Comparison of ENCODE assay signal across 1 cellular context in genomic region chr14:24481622-24482324, GRCh38.
TF ChIP-seq lines count a peak whose summit lies in the region.

No MANE protein-coding gene starts in this region.

TF ChIP-seq in HepG2, 621 proteins besides CTCF, POLR2A, EP300 and RAD21 (continued from another document and continues in another):
- TF ChIP-seq DMTF1 (CRISPR knock-in tag; IDR thresholded peaks at IDR 0.05) (peak; percentile 82; the same call in 1 of the 2 replicates), FOXP1 (IDR thresholded peaks at IDR 0.05) (no peak), FOXP1 (CRISPR knock-in tag; IDR thresholded peaks at IDR 0.05) (no peak), FOXP4 (CRISPR knock-in tag; IDR thresholded peaks at IDR 0.05) (peak; percentile 86), TOE1 (CRISPR knock-in tag; IDR thresholded peaks at IDR 0.05) (peak; percentile 64; the same call in 1 of the 2 replicates), ZNF782 (CRISPR knock-in tag; IDR thresholded peaks at IDR 0.05; ENCODE audit: borderline replicate concordance) (peak; percentile 98), ZGPAT (CRISPR knock-in tag; IDR thresholded peaks at IDR 0.05) (peak; percentile 92), RBAK (CRISPR knock-in tag; IDR thresholded peaks at IDR 0.05) (peak; percentile 46; the same call in 1 of the 2 replicates), MED8 (CRISPR knock-in tag; IDR thresholded peaks at IDR 0.05; ENCODE audit: insufficient replicate concordance) (no peak), ZNF282 (IDR thresholded peaks at IDR 0.05; ENCODE audit: partially characterized antibody) (no peak), ZFP1 (CRISPR knock-in tag; IDR thresholded peaks at IDR 0.05) (peak; percentile 68; the same call in 1 of the 2 replicates), XBP1 (CRISPR knock-in tag; IDR thresholded peaks at IDR 0.05) (no peak), HMGA1 (CRISPR knock-in tag; conservative IDR thresholded peaks at IDR 0.05) (no peak), ZNF670 (CRISPR knock-in tag; IDR thresholded peaks at IDR 0.05; ENCODE audit: borderline replicate concordance) (no peak), TP53 (CRISPR knock-in tag; conservative IDR thresholded peaks at IDR 0.05) (no peak), NCOA1 (CRISPR knock-in tag; IDR thresholded peaks at IDR 0.05) (peak; percentile 95), MAFK (conservative IDR thresholded peaks at IDR 0.05 in 1 of 2, IDR thresholded peaks at IDR 0.05 in 1 of 2; ENCODE audit: low read length in 2 of 2) (no peak; a peak in 1 of 4 replicates), NFE2L2 (IDR thresholded peaks at IDR 0.05; ENCODE audit: low read length) (0 out of 2 replicates have a peak, but pooled peaks have one; percentile 2), ZNF609 (CRISPR knock-in tag; IDR thresholded peaks at IDR 0.05; ENCODE audit: borderline replicate concordance) (peak; percentile 60; the same call in 1 of the 2 replicates), ZNF10 (CRISPR knock-in tag; IDR thresholded peaks at IDR 0.05; ENCODE audit: borderline replicate concordance, low read depth) (0 out of 2 replicates have a peak, but pooled peaks have one; percentile 76), JDP2 (CRISPR knock-in tag; IDR thresholded peaks at IDR 0.05; ENCODE audit: borderline replicate concordance) (no peak), EZH2 (conservative IDR thresholded peaks at IDR 0.05; ENCODE audit: low read depth, low read length) (no peak), ZNF235 (CRISPR knock-in tag; IDR thresholded peaks at IDR 0.05; ENCODE audit: borderline replicate concordance) (no peak), TSC22D2 (CRISPR knock-in tag; IDR thresholded peaks at IDR 0.05; ENCODE audit: borderline replicate concordance) (peak; percentile 80; the same call in 1 of the 2 replicates), HOXD1 (CRISPR knock-in tag; IDR thresholded peaks at IDR 0.05) (peak; percentile 87), SALL2 (CRISPR knock-in tag; IDR thresholded peaks at IDR 0.05) (peak; percentile 78), ZNF660 (CRISPR knock-in tag; IDR thresholded peaks at IDR 0.05; ENCODE audit: borderline replicate concordance, low read depth) (no peak; the same call in 1 of the 2 replicates), ZNF761 (CRISPR knock-in tag; conservative IDR thresholded peaks at IDR 0.05) (peak; percentile 72; the same call in 1 of the 2 replicates), ZNF280D (CRISPR knock-in tag; IDR thresholded peaks at IDR 0.05) (peak; percentile 94), ZNF790 (CRISPR knock-in tag; IDR thresholded peaks at IDR 0.05; ENCODE audit: borderline replicate concordance) (no peak), SNRNP70 (IDR thresholded peaks at IDR 0.05; ENCODE audit: low read depth, low read length) (no peak), SP1 (IDR thresholded peaks at IDR 0.05) (no peak), SP1 (CRISPR knock-in tag; IDR thresholded peaks at IDR 0.05) (no peak; the same call in 1 of the 2 replicates), ELF3 (CRISPR knock-in tag; IDR thresholded peaks at IDR 0.05) (peak; percentile 71), SRF (IDR thresholded peaks at IDR 0.05; ENCODE audit: low read depth, low read length) (no peak), ZFYVE20 (CRISPR knock-in tag; IDR thresholded peaks at IDR 0.05; ENCODE audit: borderline replicate concordance, low read depth) (no peak; the same call in 1 of the 2 replicates), ZFP36L2 (CRISPR knock-in tag; IDR thresholded peaks at IDR 0.05) (no peak; the same call in 1 of the 2 replicates), ZNF138 (CRISPR knock-in tag; IDR thresholded peaks at IDR 0.05; ENCODE audit: low read depth) (peak; percentile 92), FOXO4 (CRISPR knock-in tag; conservative IDR thresholded peaks at IDR 0.05) (0 out of 2 replicates have a peak, but pooled peaks have one; percentile 89), PHF20 (CRISPR knock-in tag; IDR thresholded peaks at IDR 0.05) (peak; percentile 77), ZNF329 (CRISPR knock-in tag; IDR thresholded peaks at IDR 0.05; ENCODE audit: low read depth) (no peak; the same call in 1 of the 2 replicates), MYNN (CRISPR knock-in tag; IDR thresholded peaks at IDR 0.05; ENCODE audit: low read depth) (peak; percentile 31; the same call in 1 of the 2 replicates), HNRNPH1 (optimal IDR thresholded peaks at IDR 0.05; ENCODE audit: low read depth, low read length) (peak; percentile 6), NR2F6 (IDR thresholded peaks at IDR 0.05) (no peak), NR2F6 (CRISPR knock-in tag; IDR thresholded peaks at IDR 0.05) (peak; percentile 84), PAF1 (CRISPR knock-in tag; IDR thresholded peaks at IDR 0.05) (no peak), KDM4B (CRISPR knock-in tag; IDR thresholded peaks at IDR 0.05) (peak; percentile 85), PRDM4 (CRISPR knock-in tag; IDR thresholded peaks at IDR 0.05; ENCODE audit: borderline replicate concordance) (no peak), HDAC6 (IDR thresholded peaks at IDR 0.05; ENCODE audit: low read depth, low read length) (no peak), EED (CRISPR knock-in tag; IDR thresholded peaks at IDR 0.05) (peak; percentile 99)
